In the genomic region with DNA sequence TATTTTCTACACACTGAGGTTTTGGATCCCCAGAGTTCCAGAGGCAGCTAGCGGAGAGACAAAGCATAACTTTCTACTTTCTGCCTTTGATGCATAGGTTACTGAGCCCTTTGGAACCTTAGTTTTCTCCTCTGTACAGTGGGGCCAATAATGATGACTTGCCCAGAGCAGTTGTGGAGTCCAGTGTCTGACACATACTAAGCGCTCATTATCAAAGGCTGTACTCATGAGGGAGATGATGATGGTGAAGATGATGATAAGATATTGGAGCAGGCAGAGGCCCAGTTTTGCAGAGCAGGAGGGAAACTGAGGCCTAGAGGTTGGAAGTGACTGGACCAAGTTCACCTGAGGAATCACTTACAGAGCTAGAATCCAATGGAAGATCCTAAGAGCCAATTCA, we compare ENCODE assay signal across 18 cellular contexts.
A peak's percentile ranks its signal among the peaks of the same experiment; 100 is the strongest.
DNase-seq lines count a peak whose midpoint lies in the region; ATAC-seq and TF ChIP-seq lines count a peak whose summit lies in the region.
"Had no signal": no experiment of that assay in that cellular context is flagged by ENCODE, and none has a peak within 500 bp of the region (broad histone marks: within the 10 kb centered on the region; RNA-seq: fewer than 3 reads in every experiment).

No MANE protein-coding gene starts in this region.

- intact Hi-C loops in Caco-2 (cut with micrococcal nuclease; ENCODE audit: unreplicated experiment): no loop called here

- H3K4me1 Mint-ChIP-seq in Caco-2 (ENCODE audit: low read depth, unreplicated experiment) (peaks cover 18% of the 10 kb centered on the region), osteocyte (ENCODE audit: unreplicated experiment) (peaks cover 57% of the 10 kb centered on the region)

- no peak overlapping the region for H3K9ac ChIP-seq in fibroblast of lung (ENCODE audit: insufficient read depth, low read length)
- H3K9ac ChIP-seq: BLaER1 treated with 17β-estradiol and CSF1 and Interleukin-3, amounts not matched to agents 10 nM and 100 nM had no signal

- TF ChIP-seq CTCF in Caco-2 (IDR thresholded peaks at IDR 0.05; ENCODE audit: insufficient read depth in 1 of 2, low read depth in 1 of 2, low read length in 1 of 2, severe bottlenecking in 1 of 2, unreplicated experiment in 1 of 2): no peak
- TF ChIP-seq CTCF in fibroblast of lung (conservative IDR thresholded peaks at IDR 0.05 in 1 of 2, IDR thresholded peaks at IDR 0.05 in 1 of 2; ENCODE audit: low read depth in 1 of 2, low read length in 2 of 2): no peak
- no peak for TF ChIP-seq CTCF in osteocyte (IDR thresholded peaks at IDR 0.05)

- peaks cover 17% of the 10 kb centered on the region for H3K9me3 Mint-ChIP-seq in Caco-2 (ENCODE audit: unreplicated experiment)
- peaks cover 12% of the 10 kb centered on the region for H3K9me3 Mint-ChIP-seq in osteocyte (ENCODE audit: unreplicated experiment)

- DNase-seq in Caco-2 (no peak), SJSA1 (ENCODE audit: low read depth in 1 of 2, low spot score in 2 of 2) (no peak), fibroblast of lung (ENCODE audit: low read depth in 2 of 2) (no peak), osteocyte (ENCODE audit: extremely low spot score, unreplicated experiment) (no peak), NCI-H446 treated with DMSO at 0.1 percent for 48 hours (lab: John Stamatoyannopoulos, UW) (no peak), EL (no peak), NCI-H524 (lab: John Stamatoyannopoulos, UW) (no peak)
- DNase-seq: CD8-positive, alpha-beta T cell; NCI-H1105 treated with DMSO at 0.1 percent for 48 hours; NCI-H1694 treated with DMSO at 0.1 percent for 48 hours; NCI-H510A treated with DMSO at 0.1 percent for 48 hours; NCI-H82; RPMI8226; SIG-M5 had no signal

- POLR2A ChIA-PET in Caco-2 (lab: Charles Lee): no interaction called here

- H3K27ac ChIP-seq in SJSA1: peak overlapping the region; percentile 88
- H3K27ac ChIP-seq in fibroblast of lung (ENCODE audit: insufficient read depth, low read length): no peak overlapping the region
- H3K27ac ChIP-seq: BLaER1 treated with 17β-estradiol and CSF1 and Interleukin-3, amounts not matched to agents 10 nM and 100 nM; HL-60 had no signal

- peaks cover 4% of the 10 kb centered on the region; the same call in 1 of the 2 replicates for H3K9me3 ChIP-seq in Caco-2
- H3K9me3 ChIP-seq in SJSA1 (replicated peaks): no peaks in the 10 kb centered on the region
- H3K9me3 ChIP-seq in fibroblast of lung (ENCODE audit: control insufficient read depth, insufficient read depth, low read depth, low read length): no peaks in the 10 kb centered on the region

- H3K27me3 ChIP-seq in Caco-2 (replicated peaks; ENCODE audit: control insufficient read depth, insufficient read depth, low read length): no peaks in the 10 kb centered on the region
- no peaks in the 10 kb centered on the region for H3K27me3 ChIP-seq in SJSA1 (replicated peaks)
- no peaks in the 10 kb centered on the region for H3K27me3 ChIP-seq in fibroblast of lung (ENCODE audit: control insufficient read depth, insufficient read depth, low read length)
- H3K27me3 ChIP-seq: BLaER1 treated with 17β-estradiol and CSF1 and Interleukin-3, amounts not matched to agents 10 nM and 100 nM had no signal

- H2AFZ ChIP-seq in fibroblast of lung (ENCODE audit: low read length): no peak overlapping the region

- ATAC-seq in HG03045 (IDR thresholded peaks at IDR 0.05; ENCODE audit: unreplicated experiment): no peak
- ATAC-seq: CD8-positive, alpha-beta T cell had no signal

- CTCF ChIA-PET in Caco-2 (lab: Charles Lee): no interaction called here

- H3K36me3 ChIP-seq in Caco-2 (ENCODE audit: control insufficient read depth, insufficient read depth, low read length) (no peaks in the 10 kb centered on the region), SJSA1 (no peaks in the 10 kb centered on the region), fibroblast of lung (ENCODE audit: control insufficient read depth, insufficient read depth, low read length) (no peaks in the 10 kb centered on the region)
- H3K36me3 ChIP-seq: BLaER1 treated with 17β-estradiol and CSF1 and Interleukin-3, amounts not matched to agents 10 nM and 100 nM had no signal

- H3K4me3 Mint-ChIP-seq in Caco-2 (ENCODE audit: unreplicated experiment) (no peak overlapping the region), osteocyte (ENCODE audit: unreplicated experiment) (no peak overlapping the region)
- H3K4me3 Mint-ChIP-seq: CD8-positive, alpha-beta T cell; HFFc6 had no signal

- H3K4me1 ChIP-seq in Caco-2 (peaks cover 58% of the 10 kb centered on the region), SJSA1 (replicated peaks) (peaks cover 58% of the 10 kb centered on the region), fibroblast of lung (ENCODE audit: control insufficient read depth, extremely low read depth, insufficient read depth, low read length) (peaks cover 17% of the 10 kb centered on the region)

- peak overlapping the region; percentile 11 for H3K4me2 ChIP-seq in fibroblast of lung (ENCODE audit: extremely low read depth, insufficient read depth, low read length)

- peaks cover 6% of the 10 kb centered on the region for H3K36me3 Mint-ChIP-seq in Caco-2 (ENCODE audit: insufficient read depth, unreplicated experiment)
- H3K36me3 Mint-ChIP-seq in osteocyte (ENCODE audit: unreplicated experiment): peaks cover 4% of the 10 kb centered on the region
- H3K36me3 Mint-ChIP-seq: CD8-positive, alpha-beta T cell had no signal

- H3K79me2 ChIP-seq in fibroblast of lung (ENCODE audit: control insufficient read depth, insufficient read depth, low read length): no peaks in the 10 kb centered on the region

- H3K27ac Mint-ChIP-seq in Caco-2 (ENCODE audit: unreplicated experiment): peak overlapping the region; percentile 59
- peak overlapping the region; percentile 19 for H3K27ac Mint-ChIP-seq in osteocyte (ENCODE audit: unreplicated experiment)
- H3K27ac Mint-ChIP-seq: CD8-positive, alpha-beta T cell; HFFc6 had no signal

- H3K4me3 ChIP-seq in Caco-2 (ENCODE audit: low read depth, low read length) (no peak overlapping the region), SJSA1 (no peak overlapping the region), fibroblast of lung (replicated peaks in 1 of 4; ENCODE audit: control extremely low read depth in 1 of 4, insufficient read depth in 1 of 4, low read depth in 3 of 4, low read length in 4 of 4) (no peak overlapping the region)
- H3K4me3 ChIP-seq: BLaER1 treated with 17β-estradiol and CSF1 and Interleukin-3, amounts not matched to agents 10 nM and 100 nM had no signal

- no TSS peak for BruUV-seq in Caco-2 (replicated peaks; lab: Mats Ljungman, UMichigan)

- H3K27me3 Mint-ChIP-seq in Caco-2 (ENCODE audit: insufficient read depth, unreplicated experiment) (no peaks in the 10 kb centered on the region), osteocyte (ENCODE audit: unreplicated experiment) (no peaks in the 10 kb centered on the region)

- no peaks in the 10 kb centered on the region for H4K20me1 ChIP-seq in fibroblast of lung (ENCODE audit: control insufficient read depth, extremely low read depth, insufficient read depth, low read length)
- H4K20me1 ChIP-seq: BLaER1 treated with 17β-estradiol and CSF1 and Interleukin-3, amounts not matched to agents 10 nM and 100 nM had no signal
